24 cellular contexts compared by ENCODE assay signal in the genomic region with DNA sequence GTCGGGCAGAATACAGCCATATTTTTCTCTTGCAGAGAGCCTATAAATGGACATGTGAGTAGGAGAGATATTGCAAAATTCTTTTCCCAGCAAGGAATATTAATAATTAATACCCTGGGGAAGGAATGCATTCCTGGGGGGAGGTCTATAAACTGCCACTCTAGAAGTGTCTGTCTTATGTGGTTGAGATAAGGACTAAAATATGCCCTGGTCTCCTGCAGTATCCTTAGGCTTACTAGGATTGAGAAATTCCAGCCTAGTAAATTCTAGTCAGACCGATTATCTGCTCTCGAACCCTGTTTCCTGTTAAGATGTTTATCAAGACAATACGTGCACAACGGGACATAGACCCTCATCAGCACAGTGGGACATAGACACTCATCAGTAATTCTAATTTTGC.
"Had no signal": no experiment of that assay in that cellular context is flagged by ENCODE, and none has a peak within 500 bp of the region (broad histone marks: within the 10 kb centered on the region; RNA-seq: fewer than 3 reads in every experiment).

No MANE protein-coding gene starts in this region.

- ATAC-seq: foreskin keratinocyte; gastroesophageal sphincter; heart left ventricle; left cardiac atrium; left lung; natural killer cell; psoas muscle; right cardiac atrium; stimulated activated naive B cell treated with anti-CD40 and anti-IgM and Interleukin-4, amounts not matched to agents 10 μg/mL and 1 μg/mL and 100 μg/mL, for 72 hours had no signal

- H3K4me1 ChIP-seq: colonic mucosa, esophagus muscularis mucosa, foreskin keratinocyte, gastroesophageal sphincter, heart left ventricle, left lung, psoas muscle, sigmoid colon, spleen, tibial nerve, upper lobe of left lung had no signal

- H3K4me3 ChIP-seq: colonic mucosa, esophagus muscularis mucosa, gastroesophageal sphincter, heart left ventricle, hepatocyte, left lung, ovary, psoas muscle, sigmoid colon, skin epidermis, spleen, thoracic aorta, tibial nerve, upper lobe of left lung had no signal

- H2AFZ ChIP-seq: hepatocyte had no signal

- H3K27me3 ChIP-seq: colonic mucosa, esophagus muscularis mucosa, foreskin keratinocyte, gastroesophageal sphincter, heart left ventricle, hepatocyte, left lung, ovary, sigmoid colon, spleen, tibial nerve, upper lobe of left lung had no signal

- DNase-seq: colonic mucosa; dermis blood vessel endothelial cell; effector memory CD4-positive, alpha-beta T cell; foreskin keratinocyte; heart left ventricle; left cardiac atrium; left lung; mammary epithelial cell; natural killer cell; occipital lobe; ovary; posterior cingulate gyrus; psoas muscle; right cardiac atrium; sigmoid colon; spleen; stimulated activated naive B cell treated with anti-CD40 and anti-IgM and Interleukin-4, amounts not matched to agents 10 μg/mL and 1 μg/mL and 100 μg/mL, for 72 hours; upper lobe of left lung had no signal

- H3K27ac ChIP-seq: colonic mucosa, esophagus muscularis mucosa, foreskin keratinocyte, gastroesophageal sphincter, heart left ventricle, hepatocyte, left lung, ovary, psoas muscle, sigmoid colon, skin epidermis, spleen, thoracic aorta, tibial nerve, upper lobe of left lung had no signal

- H3K36me3 ChIP-seq: colonic mucosa, esophagus muscularis mucosa, gastroesophageal sphincter, heart left ventricle, left lung, ovary, sigmoid colon, spleen, thoracic aorta, tibial nerve, upper lobe of left lung had no signal

- H3K9me3 ChIP-seq: colonic mucosa, ovary, psoas muscle had no signal

- H3K4me2 ChIP-seq: hepatocyte had no signal
